In the genomic region with DNA sequence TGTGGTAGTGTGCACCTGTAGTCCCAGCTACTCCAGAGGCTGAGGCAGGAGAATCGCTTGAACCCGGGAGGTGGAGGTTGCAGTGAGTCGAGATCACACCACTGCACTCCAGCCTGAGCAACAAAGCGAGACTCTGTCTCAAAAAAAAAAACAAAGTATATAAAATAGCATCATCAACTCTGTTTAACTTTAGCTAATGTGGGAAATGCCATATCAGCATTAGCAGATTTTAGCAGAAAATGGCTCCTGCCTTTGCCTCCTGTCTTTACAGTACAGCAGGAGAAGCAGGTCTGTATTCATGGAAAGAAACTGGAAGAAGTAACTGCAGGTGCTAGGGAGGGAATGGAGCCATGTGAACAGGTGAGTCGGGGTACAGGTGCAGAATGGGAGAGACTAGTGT, we compare ENCODE assay signal across 4 cellular contexts. TPM values are rescaled to one million over a fixed set of nuclear protein-coding genes. Genes with fewer than 3 reads are reported as not detected.
DNase-seq lines count a peak whose midpoint lies in the region; ATAC-seq, FAIRE-seq and TF ChIP-seq lines count a peak whose summit lies in the region.
"Not testable (repeated sequence)": the region's sequence is repeated elsewhere in the genome, so short reads cannot be mapped to it uniquely, and the experiment has no call there.

No MANE protein-coding gene starts in this region.

- POLR2A ChIA-PET in A549 (lab: Yijun Ruan, JAX); HepG2 (lab: Yijun Ruan, JAX): not testable (repeated sequence)
- POLR2A ChIA-PET in K562 (lab: Yijun Ruan, JAX), result interaction anchor here (1.2 kb wide), 1 partner anchor 15 kb away, joined by 3 read pairs; no protein-coding TSS in a partner anchor

- not testable (repeated sequence) for H3K27me3 Mint-ChIP-seq in activated naive CD8-positive, alpha-beta T cell

- H3K4me2 ChIP-seq in A549; K562 (ENCODE audit: insufficient read depth, low read length); HepG2 (ENCODE audit: low read depth, low read length): not testable (repeated sequence)

- intact Hi-C loops in K562 (cut with micrococcal nuclease); HepG2 (cut with micrococcal nuclease; ENCODE audit: unreplicated experiment): not testable (repeated sequence)

- not testable (repeated sequence) for H3K27ac ChIP-seq in A549; K562 (ENCODE audit: extremely low read depth, low read depth, low read length); HepG2 (ENCODE audit: extremely low read length, insufficient read depth, low read length)

- not testable (repeated sequence) for TF ChIP-seq POLR2A in A549 (IDR thresholded peaks at IDR 0.05; ENCODE audit: low read length); K562 (conservative IDR thresholded peaks at IDR 0.05); HepG2 (IDR thresholded peaks at IDR 0.05; ENCODE audit: insufficient read depth in 1 of 2, low read depth in 2 of 2, low read length in 2 of 2)

- CTCF ChIA-PET in A549 (lab: Yijun Ruan, JAX); K562 (lab: Yijun Ruan, JAX; ENCODE audit: low intra/inter-chr PET ratio); HepG2 (lab: Yijun Ruan, JAX; ENCODE audit: low intra/inter-chr PET ratio, low total read pairs): not testable (repeated sequence)

- TF ChIP-seq CTCF in A549 (IDR thresholded peaks at IDR 0.05); K562 (IDR thresholded peaks at IDR 0.05 in 2 of 3, conservative IDR thresholded peaks at IDR 0.05 in 1 of 3; ENCODE audit: insufficient read depth in 2 of 3, low read depth in 1 of 3, low read length in 3 of 3); HepG2 (CRISPR knock-in tag; IDR thresholded peaks at IDR 0.05): not testable (repeated sequence)

- not testable (repeated sequence) for ATAC-seq in A549, K562, HepG2

- BruUV-seq in K562 (replicated peaks; lab: Mats Ljungman, UMichigan); HepG2 (replicated peaks; lab: Mats Ljungman, UMichigan): not testable (repeated sequence)

- not testable (repeated sequence) for H3K9ac ChIP-seq in K562 (ENCODE audit: insufficient read depth in 1 of 2, low read depth in 2 of 2, low read length in 2 of 2); HepG2 (ENCODE audit: insufficient read depth, low read depth, low read length)

- H3K4me1 Mint-ChIP-seq in activated naive CD8-positive, alpha-beta T cell (ENCODE audit: low read depth), result peaks cover 15% of the 10 kb centered on the region

- in situ Hi-C loops in K562 (cut with MboI); HepG2 (cut with HindIII; ENCODE audit: extremely low pct_ligation_motif_present, low pct_unique_long_range_greater_than_20kb): not testable (repeated sequence)

- peak overlapping the region; percentile 10 for H3K27ac Mint-ChIP-seq in activated naive CD8-positive, alpha-beta T cell

- H3K9me3 ChIP-seq in A549; K562 (replicated peaks; ENCODE audit: control insufficient read depth, insufficient read depth, low read depth, low read length); HepG2 (ENCODE audit: low read length): not testable (repeated sequence)

- H2AFZ ChIP-seq in K562 (ENCODE audit: low read depth, low read length); HepG2 (ENCODE audit: low read length): not testable (repeated sequence)

- not testable (repeated sequence) for H4K20me1 ChIP-seq in K562 (replicated peaks; ENCODE audit: control insufficient read depth, insufficient read depth, low read length); HepG2 (ENCODE audit: insufficient read depth, low read length)

- H3K4me3 Mint-ChIP-seq in activated naive CD8-positive, alpha-beta T cell, result not testable (repeated sequence)

- not testable (repeated sequence) for H3K9me3 Mint-ChIP-seq in activated naive CD8-positive, alpha-beta T cell (ENCODE audit: low read depth)

- TF ChIP-seq EP300 in A549 (IDR thresholded peaks at IDR 0.05); K562 (IDR thresholded peaks at IDR 0.05; ENCODE audit: low read length); HepG2 (IDR thresholded peaks at IDR 0.05; ENCODE audit: low read depth in 2 of 2, low read length in 2 of 2); HepG2 (CRISPR knock-in tag; IDR thresholded peaks at IDR 0.05; ENCODE audit: borderline replicate concordance): not testable (repeated sequence)

- H3K36me3 ChIP-seq in K562 (ENCODE audit: control insufficient read depth, insufficient read depth, low read length); HepG2 (replicated peaks in 1 of 2; ENCODE audit: control insufficient read depth in 1 of 2, insufficient read depth in 2 of 2, low read length in 2 of 2): not testable (repeated sequence)

- not testable (repeated sequence) for H3K4me3 ChIP-seq in A549; K562; HepG2 (replicated peaks in 1 of 3; ENCODE audit: insufficient read depth in 1 of 3, low read depth in 2 of 3, low read length in 3 of 3)

- 88% methylated on average over 5 of the region's 5 CpGs for WGBS in A549 (ENCODE audit: missing lambda C conversion rate)
- WGBS in K562 (ENCODE audit: insufficient coverage, low coverage, missing lambda C conversion rate), result 4% methylated on average over 5 of the region's 5 CpGs
- WGBS in HepG2 (ENCODE audit: low lambda C conversion rate), result 98% methylated on average over 5 of the region's 5 CpGs

- not testable (repeated sequence) for DNase-seq in A549 (ENCODE audit: low read depth in 1 of 2, low spot score in 1 of 2); K562 (ENCODE audit: extremely low read depth in 1 of 4, low spot score in 3 of 4); HepG2 (ENCODE audit: low spot score)

- H3K4me1 ChIP-seq in A549 (peaks cover 16% of the 10 kb centered on the region; the same call in 2 of the 3 replicates), K562 (replicated peaks in 1 of 2; ENCODE audit: control insufficient read depth in 2 of 2, insufficient read depth in 2 of 2, low read length in 2 of 2) (peaks cover 10 to 15% of the 10 kb centered on the region in 2 experiments), HepG2 (ENCODE audit: insufficient read depth, low read length) (peaks cover 37% of the 10 kb centered on the region)

- peaks cover 2 to 15% of the 10 kb centered on the region in 2 experiments; a peak in 3 of 5 replicates for H3K27me3 ChIP-seq in K562 (ENCODE audit: control insufficient read depth in 2 of 2, insufficient read depth in 2 of 2, low read length in 2 of 2)
- not testable (repeated sequence) for H3K27me3 ChIP-seq in HepG2 (ENCODE audit: control insufficient read depth in 1 of 2, insufficient read depth in 2 of 2, low read length in 2 of 2)

- H3K36me3 Mint-ChIP-seq in activated naive CD8-positive, alpha-beta T cell, result not testable (repeated sequence)

- TF ChIP-seq RAD21 in A549 (conservative IDR thresholded peaks at IDR 0.05 in 1 of 2, IDR thresholded peaks at IDR 0.05 in 1 of 2); K562 (CRISPR knock-in tag; conservative IDR thresholded peaks at IDR 0.05 in 1 of 2, IDR thresholded peaks at IDR 0.05 in 1 of 2); HepG2 (CRISPR knock-in tag; IDR thresholded peaks at IDR 0.05): not testable (repeated sequence)

- H3K9me1 ChIP-seq in K562 (ENCODE audit: control insufficient read depth, insufficient read depth, low read length), result not testable (repeated sequence)

- H3K79me2 ChIP-seq in K562 (ENCODE audit: control insufficient read depth, insufficient read depth, low read length); HepG2 (ENCODE audit: insufficient read depth, low read length): not testable (repeated sequence)

- FAIRE-seq in A549 (lab: Jason Lieb, UNC); K562 (lab: Jason Lieb, UNC); HepG2 (lab: Jason Lieb, UNC): not testable (repeated sequence)

RNA-seq across cellular contexts. Expression of a gene that starts 52.6 kb away (rescaled TPM):
- polyA plus RNA-seq in A549 (2011; rRNA removed), result 13.8 and 17.5 TPM in 2 replicates
- polyA plus RNA-seq in A549 (2012; cell fraction: cytosol; rRNA removed), result 3.4 and 4.0 TPM in 2 replicates
- 1.6 and 3.2 TPM in 2 replicates for polyA plus RNA-seq in A549 (2012; cell fraction: nucleus; rRNA removed)
- 10.6 to 27.4 TPM (median 11.3 TPM) in 3 replicates for polyA plus RNA-seq in A549 (2017; fragmentation: RNase III; extraction: RNeasy Plus Mini Kit Qiagen cat#74134 plus additional on column Dnase treatment)
- polyA minus RNA-seq in A549 (2011; rRNA and poly(A)+ RNA removed), result 6.3 and 6.6 TPM in 2 replicates
- 0.09 and 0.16 TPM in 2 replicates for total RNA-seq in K562 (2011; cell fraction: chromatin; rRNA removed; ENCODE audit: low replicate concordance)
- total RNA-seq in K562 (2011; cell fraction: nucleolus; rRNA removed), result not detected in 2 replicates
- total RNA-seq in K562 (2011; cell fraction: nucleoplasm; rRNA removed), result 0.07 and 0.15 TPM in 2 replicates
- total RNA-seq in K562 (2014; rRNA removed), result 0.16 and 0.18 TPM in 2 replicates
- total RNA-seq in K562 (2014; rRNA removed; fragmentation: Illumina TruSeq; extraction: Trizol), result 0.25 and 0.26 TPM in 2 replicates
- total RNA-seq in K562 (2015; rRNA removed; fragmentation: Illumina TruSeq; extraction: Trizol), result 0.11 and 0.19 TPM in 2 replicates
- 0.42 and 0.58 TPM in 2 replicates for total RNA-seq in K562 (2021)
- 0.16 and 0.20 TPM in 2 replicates for polyA plus RNA-seq in K562 (2011; rRNA removed)
- 0.04 TPM in 1 of 2 replicates, not detected in the other for polyA plus RNA-seq in K562 (2011; cell fraction: cytosol; rRNA removed)
- 0.04 and 0.10 TPM in 2 replicates for polyA plus RNA-seq in K562 (2011; cell fraction: nucleus; rRNA removed)
- polyA plus RNA-seq in K562 (2012), result 0.18 and 0.54 TPM in 2 replicates
- polyA plus RNA-seq in K562 (2014; fragmentation: Illumina TruSeq; extraction: Trizol), result 0.21 and 0.27 TPM in 2 replicates
- under 1 TPM; 0.08 to 0.11 TPM for polyA plus RNA-seq in K562 (2014; fragmentation: Nextera tagmentation; extraction: Ambion mirVana)
- 0.13 and 2.3 TPM in 2 replicates for polyA plus RNA-seq in K562 (2014; rRNA removed)
- polyA minus RNA-seq in K562 (2011; rRNA and poly(A)+ RNA removed), result 0.07 and 0.12 TPM in 2 replicates
- polyA minus RNA-seq in K562 (2011; cell fraction: cytosol; rRNA and poly(A)+ RNA removed), result not detected in 2 replicates
- polyA minus RNA-seq in K562 (2011; cell fraction: nucleus; rRNA and poly(A)+ RNA removed), result 0.22 and 0.27 TPM in 2 replicates
- total RNA-seq in HepG2 (2016; rRNA removed; fragmentation: Illumina TruSeq; extraction: Trizol), result 4.2 and 7.5 TPM in 2 replicates
- 0.40 and 0.71 TPM in 2 replicates for total RNA-seq in HepG2 (2016; cell fraction: cytosol; rRNA removed; fragmentation: Illumina TruSeq; extraction: Trizol; ENCODE audit: low read depth)
- total RNA-seq in HepG2 (2016; cell fraction: insoluble cytoplasmic fraction; rRNA removed; fragmentation: Illumina TruSeq; extraction: Trizol), result 4.6 and 6.5 TPM in 2 replicates
- total RNA-seq in HepG2 (2016; cell fraction: membrane; rRNA removed; fragmentation: Illumina TruSeq; extraction: Trizol), result 2.8 and 3.6 TPM in 2 replicates
- total RNA-seq in HepG2 (2016; cell fraction: nucleus; rRNA removed; fragmentation: Illumina TruSeq; extraction: Trizol), result 2.7 and 2.9 TPM in 2 replicates
- polyA plus RNA-seq in HepG2 (2011; rRNA removed), result 0.41 and 0.50 TPM in 2 replicates
- 0.21 and 0.51 TPM in 2 replicates for polyA plus RNA-seq in HepG2 (2011; cell fraction: cytosol; rRNA removed)
- polyA plus RNA-seq in HepG2 (2011; cell fraction: nucleus; rRNA removed), result 0.18 and 0.52 TPM in 2 replicates
- polyA plus RNA-seq in HepG2 (2012), result 0.56 and 1.1 TPM in 2 replicates
- polyA plus RNA-seq in HepG2 (2016; cell fraction: cytosol; fragmentation: Illumina TruSeq; extraction: Trizol; ENCODE audit: low read depth), result 0.20 TPM in 2 replicates
- polyA plus RNA-seq in HepG2 (2016; cell fraction: insoluble cytoplasmic fraction; fragmentation: Illumina TruSeq; extraction: Trizol; ENCODE audit: low read depth), result 4.2 and 5.5 TPM in 2 replicates
- polyA plus RNA-seq in HepG2 (2016; cell fraction: membrane; fragmentation: Illumina TruSeq; extraction: Trizol; ENCODE audit: low read depth), result 1.1 and 1.2 TPM in 2 replicates
- polyA plus RNA-seq in HepG2 (2016; cell fraction: nucleus; fragmentation: Illumina TruSeq; extraction: Trizol; ENCODE audit: insufficient read depth, low read depth), result 2.7 and 3.7 TPM in 2 replicates
- polyA minus RNA-seq in HepG2 (2011; rRNA and poly(A)+ RNA removed; ENCODE audit: low replicate concordance), result 0.10 and 3.6 TPM in 2 replicates
- polyA minus RNA-seq in HepG2 (2011; cell fraction: cytosol; rRNA and poly(A)+ RNA removed), result 0.99 and 1.6 TPM in 2 replicates
- polyA minus RNA-seq in HepG2 (2011; cell fraction: nucleus; rRNA and poly(A)+ RNA removed), result 0.52 and 1.2 TPM in 2 replicates
